In the genomic region with DNA sequence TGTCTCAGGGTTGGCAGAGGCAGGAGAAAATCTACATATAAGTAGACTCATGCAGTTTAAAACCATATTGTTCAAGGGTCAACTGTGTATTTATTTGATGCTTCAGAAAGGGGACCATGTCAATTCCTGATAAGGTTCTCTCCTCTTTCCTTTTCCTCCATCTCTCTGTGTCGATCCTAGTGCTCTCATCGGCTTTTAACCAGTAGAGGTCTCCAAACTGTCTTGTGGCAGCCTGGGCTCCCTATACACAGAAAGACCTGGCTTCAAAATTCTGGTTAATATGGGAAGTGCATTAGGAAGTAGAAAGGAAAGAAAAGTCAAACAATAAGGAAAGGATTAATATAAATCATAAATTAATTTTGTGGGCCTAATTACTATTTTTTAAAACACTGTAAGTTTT, we compare ENCODE assay signal across 1 cellular context.
TF ChIP-seq lines count a peak whose summit lies in the region.

No MANE protein-coding gene starts in this region.

TF ChIP-seq in HCT116, 20 proteins besides CTCF, POLR2A, EP300 and RAD21 (continued from another document):
- TF ChIP-seq, protein P1, sequence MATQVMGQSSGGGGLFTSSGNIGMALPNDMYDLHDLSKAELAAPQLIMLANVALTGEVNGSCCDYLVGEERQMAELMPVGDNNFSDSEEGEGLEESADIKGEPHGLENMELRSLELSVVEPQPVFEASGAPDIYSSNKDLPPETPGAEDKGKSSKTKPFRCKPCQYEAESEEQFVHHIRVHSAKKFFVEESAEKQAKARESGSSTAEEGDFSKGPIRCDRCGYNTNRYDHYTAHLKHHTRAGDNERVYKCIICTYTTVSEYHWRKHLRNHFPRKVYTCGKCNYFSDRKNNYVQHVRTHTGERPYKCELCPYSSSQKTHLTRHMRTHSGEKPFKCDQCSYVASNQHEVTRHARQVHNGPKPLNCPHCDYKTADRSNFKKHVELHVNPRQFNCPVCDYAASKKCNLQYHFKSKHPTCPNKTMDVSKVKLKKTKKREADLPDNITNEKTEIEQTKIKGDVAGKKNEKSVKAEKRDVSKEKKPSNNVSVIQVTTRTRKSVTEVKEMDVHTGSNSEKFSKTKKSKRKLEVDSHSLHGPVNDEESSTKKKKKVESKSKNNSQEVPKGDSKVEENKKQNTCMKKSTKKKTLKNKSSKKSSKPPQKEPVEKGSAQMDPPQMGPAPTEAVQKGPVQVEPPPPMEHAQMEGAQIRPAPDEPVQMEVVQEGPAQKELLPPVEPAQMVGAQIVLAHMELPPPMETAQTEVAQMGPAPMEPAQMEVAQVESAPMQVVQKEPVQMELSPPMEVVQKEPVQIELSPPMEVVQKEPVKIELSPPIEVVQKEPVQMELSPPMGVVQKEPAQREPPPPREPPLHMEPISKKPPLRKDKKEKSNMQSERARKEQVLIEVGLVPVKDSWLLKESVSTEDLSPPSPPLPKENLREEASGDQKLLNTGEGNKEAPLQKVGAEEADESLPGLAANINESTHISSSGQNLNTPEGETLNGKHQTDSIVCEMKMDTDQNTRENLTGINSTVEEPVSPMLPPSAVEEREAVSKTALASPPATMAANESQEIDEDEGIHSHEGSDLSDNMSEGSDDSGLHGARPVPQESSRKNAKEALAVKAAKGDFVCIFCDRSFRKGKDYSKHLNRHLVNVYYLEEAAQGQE (IDR thresholded peaks at IDR 0.05; ENCODE audit: low read depth), result no peak
- no peak for TF ChIP-seq EZH2 (IDR thresholded peaks at IDR 0.05)
- TF ChIP-seq, protein P2, sequence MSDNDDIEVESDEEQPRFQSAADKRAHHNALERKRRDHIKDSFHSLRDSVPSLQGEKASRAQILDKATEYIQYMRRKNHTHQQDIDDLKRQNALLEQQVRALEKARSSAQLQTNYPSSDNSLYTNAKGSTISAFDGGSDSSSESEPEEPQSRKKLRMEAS (IDR thresholded peaks at IDR 0.05), result no peak
- no peak for TF ChIP-seq TCF7L2 (IDR thresholded peaks at IDR 0.05; ENCODE audit: borderline replicate concordance, extremely low read depth, insufficient read depth, insufficient read length)
- TF ChIP-seq, protein P3, sequence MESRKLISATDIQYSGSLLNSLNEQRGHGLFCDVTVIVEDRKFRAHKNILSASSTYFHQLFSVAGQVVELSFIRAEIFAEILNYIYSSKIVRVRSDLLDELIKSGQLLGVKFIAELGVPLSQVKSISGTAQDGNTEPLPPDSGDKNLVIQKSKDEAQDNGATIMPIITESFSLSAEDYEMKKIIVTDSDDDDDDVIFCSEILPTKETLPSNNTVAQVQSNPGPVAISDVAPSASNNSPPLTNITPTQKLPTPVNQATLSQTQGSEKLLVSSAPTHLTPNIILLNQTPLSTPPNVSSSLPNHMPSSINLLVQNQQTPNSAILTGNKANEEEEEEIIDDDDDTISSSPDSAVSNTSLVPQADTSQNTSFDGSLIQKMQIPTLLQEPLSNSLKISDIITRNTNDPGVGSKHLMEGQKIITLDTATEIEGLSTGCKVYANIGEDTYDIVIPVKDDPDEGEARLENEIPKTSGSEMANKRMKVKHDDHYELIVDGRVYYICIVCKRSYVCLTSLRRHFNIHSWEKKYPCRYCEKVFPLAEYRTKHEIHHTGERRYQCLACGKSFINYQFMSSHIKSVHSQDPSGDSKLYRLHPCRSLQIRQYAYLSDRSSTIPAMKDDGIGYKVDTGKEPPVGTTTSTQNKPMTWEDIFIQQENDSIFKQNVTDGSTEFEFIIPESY (IDR thresholded peaks at IDR 0.05; ENCODE audit: extremely low read depth, insufficient replicate concordance, low read length), result no peak
- TF ChIP-seq SIN3A (IDR thresholded peaks at IDR 0.05; ENCODE audit: low read depth), result no peak
- TF ChIP-seq CEBPB (IDR thresholded peaks at IDR 0.05; ENCODE audit: low read depth), result no peak
- no peak for TF ChIP-seq POLR2AphosphoS5 (IDR thresholded peaks at IDR 0.05; ENCODE audit: low read depth, low read length)
- TF ChIP-seq ELF1 (IDR thresholded peaks at IDR 0.05; ENCODE audit: borderline replicate concordance, low read depth), result no peak
- TF ChIP-seq ZNF274 (IDR thresholded peaks at IDR 0.05; ENCODE audit: low read depth, low read length), result no peak
- no peak for TF ChIP-seq JUND (IDR thresholded peaks at IDR 0.05)
- TF ChIP-seq SP1 (IDR thresholded peaks at IDR 0.05; ENCODE audit: low read depth), result no peak
- TF ChIP-seq YY1 (IDR thresholded peaks at IDR 0.05; ENCODE audit: extremely low read depth, insufficient replicate concordance, low read depth, low read length), result no peak
- TF ChIP-seq FOSL1 (IDR thresholded peaks at IDR 0.05; ENCODE audit: low read depth), result no peak
